Comparison of ENCODE assay signal across 9 cellular contexts in the genomic region with DNA sequence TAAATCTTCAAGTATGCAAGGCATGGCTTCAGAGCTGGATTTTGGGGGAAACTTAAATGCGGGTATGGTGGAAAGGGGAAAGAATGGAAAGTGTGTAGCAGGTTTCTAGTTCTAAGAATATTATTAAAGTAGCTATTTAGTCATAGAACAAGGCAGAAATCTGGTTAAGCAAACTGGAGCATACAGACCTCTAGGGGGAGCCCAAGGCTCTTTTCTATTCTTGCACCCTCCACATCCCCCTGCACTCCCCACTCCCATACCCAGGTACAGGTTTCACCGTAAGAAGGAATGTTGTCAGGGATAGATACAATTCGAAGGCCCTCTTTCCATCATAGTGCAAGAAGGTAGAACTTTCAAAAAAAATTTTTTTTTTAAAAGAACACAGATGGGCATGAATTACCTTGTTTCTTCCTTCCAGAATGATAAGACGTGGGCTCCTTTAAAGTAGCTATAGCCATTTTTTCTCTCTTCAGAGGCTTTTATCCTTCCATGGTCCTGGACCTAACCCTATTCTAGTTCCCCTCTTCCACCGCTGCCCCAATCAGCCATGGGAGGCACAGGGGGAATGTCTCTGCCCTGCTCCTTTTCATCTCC. TPM values are rescaled to one million over a fixed set of nuclear protein-coding genes. Genes with fewer than 3 reads are reported as not detected.
DNase-seq lines count a peak whose midpoint lies in the region; ATAC-seq and TF ChIP-seq lines count a peak whose summit lies in the region.
"Had no signal": no experiment of that assay in that cellular context is flagged by ENCODE, and none has a peak within 500 bp of the region (broad histone marks: within the 10 kb centered on the region; RNA-seq: fewer than 3 reads in every experiment).

No MANE protein-coding gene starts in this region.

- no peaks in the 10 kb centered on the region for H3K36me3 Mint-ChIP-seq in activated CD4-positive, alpha-beta T cell treated with anti-CD3 and anti-CD28 coated beads for 36 hours (ENCODE audit: low read depth)

- peak in 3 of 5 experiments; percentile 13 to 39 (median 19) for TF ChIP-seq CTCF in tibial nerve (IDR thresholded peaks at IDR 0.05)

- H3K9me3 Mint-ChIP-seq in activated CD4-positive, alpha-beta T cell treated with anti-CD3 and anti-CD28 coated beads for 36 hours (ENCODE audit: low read depth): no peaks in the 10 kb centered on the region
- H3K9me3 Mint-ChIP-seq: central memory CD8-positive, alpha-beta T cell had no signal

- H3K27me3 ChIP-seq in GM23248 (replicated peaks; ENCODE audit: insufficient read depth) (no peaks in the 10 kb centered on the region), SJCRH30 (no peaks in the 10 kb centered on the region), tibial nerve (no peaks in the 10 kb centered on the region), aorta (ENCODE audit: control insufficient read depth in 1 of 2, insufficient read depth in 2 of 2, low read length in 1 of 2) (no peaks in the 10 kb centered on the region)

- H3F3A ChIP-seq in GM23248 (ENCODE audit: insufficient read depth): no peaks in the 10 kb centered on the region

- 30 to 32% methylated on average over 5 of the region's 5 CpGs for WGBS in GM23248 (ENCODE audit: low coverage in 1 of 2, low lambda C conversion rate in 2 of 2, missing lambda C conversion rate in 2 of 2), 2 experiments
- WGBS in tibial nerve, 2 donors: 50 to 56% methylated on average over 5 of the region's 5 CpGs
- 70 to 77% methylated on average over 5 of the region's 5 CpGs for WGBS in aorta, 2 donors

- in situ Hi-C loops in GM23248 (cut with MboI): loop anchor here (10.0 kb wide), 1 partner anchor 255 kb away; no protein-coding TSS in a partner anchor

- H3K4me3 Mint-ChIP-seq in activated CD4-positive, alpha-beta T cell treated with anti-CD3 and anti-CD28 coated beads for 36 hours: no peak overlapping the region
- H3K4me3 Mint-ChIP-seq: central memory CD8-positive, alpha-beta T cell had no signal

- H3K4me1 ChIP-seq in GM23248 (ENCODE audit: insufficient read depth): peaks cover 3% of the 10 kb centered on the region
- no peaks in the 10 kb centered on the region for H3K4me1 ChIP-seq in SJCRH30
- no peaks in the 10 kb centered on the region for H3K4me1 ChIP-seq in tibial nerve
- no peaks in the 10 kb centered on the region for H3K4me1 ChIP-seq in aorta (ENCODE audit: control insufficient read depth in 1 of 2, insufficient read depth in 2 of 2, low read length in 2 of 2)

- no peak for ATAC-seq in activated CD4-positive, alpha-beta T cell treated with anti-CD3 and anti-CD28 coated beads for 36 hours
- no peak for ATAC-seq in aorta (ENCODE audit: low FRiP score)

- CTCF ChIA-PET in activated CD4-positive, alpha-beta T cell treated with anti-CD3 and anti-CD28 coated beads for 36 hours (lab: Charles Lee): interaction anchor here (0.7 to 2.1 kb wide), 8 partner anchors 10 to 520 kb away, joined by 3 to 7 read pairs (median 4); no protein-coding TSS in a partner anchor

- H3K9me2 ChIP-seq in GM23248 (ENCODE audit: insufficient read depth): no peaks in the 10 kb centered on the region

- H3K79me2 ChIP-seq in GM23248 (ENCODE audit: insufficient read depth): no peaks in the 10 kb centered on the region

- no peak for TF ChIP-seq EP300 in tibial nerve (IDR thresholded peaks at IDR 0.05)

- no peaks in the 10 kb centered on the region for H4K20me1 ChIP-seq in GM23248 (ENCODE audit: insufficient read depth)

- no peak overlapping the region for H3K27ac ChIP-seq in GM23248
- no peak overlapping the region for H3K27ac ChIP-seq in SJCRH30
- no peak overlapping the region for H3K27ac ChIP-seq in tibial nerve
- H3K27ac ChIP-seq in aorta (ENCODE audit: low read depth in 1 of 2, low read length in 2 of 2): no peak overlapping the region

- H3K27me3 Mint-ChIP-seq in activated CD4-positive, alpha-beta T cell treated with anti-CD3 and anti-CD28 coated beads for 36 hours: peaks cover 9% of the 10 kb centered on the region

- intact Hi-C loops in activated CD4-positive, alpha-beta T cell treated with anti-CD3 and anti-CD28 coated beads for 36 hours (cut with DNase I, micrococcal nuclease): loop anchor here (1.0 kb wide), 2 partner anchors 261 to 550 kb away; no protein-coding TSS in a partner anchor
- intact Hi-C loops in aorta (cut with DNase I): loop anchor here (2.0 to 10.0 kb wide), 3 partner anchors 261 to 535 kb away; no protein-coding TSS in a partner anchor

- peak; percentile 27 for DNase-seq in activated CD4-positive, alpha-beta T cell treated with anti-CD3 and anti-CD28 coated beads for 36 hours
- DNase-seq in activated CD4-positive, alpha-beta T cell treated with anti-CD3 and anti-CD28 coated beads, Interleukin-2, amount 50 U/mL, for 1 hour: no peak
- DNase-seq in GM23248: peak; percentile 66
- peak; percentile 41 for DNase-seq in LoVo (ENCODE audit: low spot score)
- peak; percentile 51 to 81 for DNase-seq in SJCRH30
- DNase-seq in glomerular visceral epithelial cell (ENCODE audit: extremely low spot score): peak; percentile 40
- DNase-seq in tibial nerve (ENCODE audit: low spot score in 2 of 2): no peak
- no peak for DNase-seq in aorta

- H3K4me2 ChIP-seq in GM23248 (ENCODE audit: unreplicated experiment): no peak overlapping the region

- H3K4me3 ChIP-seq in GM23248: no peak overlapping the region
- H3K4me3 ChIP-seq in SJCRH30: no peak overlapping the region
- H3K4me3 ChIP-seq in tibial nerve: no peak overlapping the region
- H3K4me3 ChIP-seq in aorta (ENCODE audit: low read length in 2 of 2): no peak overlapping the region

- no peak overlapping the region for H3K27ac Mint-ChIP-seq in activated CD4-positive, alpha-beta T cell treated with anti-CD3 and anti-CD28 coated beads for 36 hours

- no peak overlapping the region for H3K9ac ChIP-seq in GM23248

- H3K4me1 Mint-ChIP-seq in activated CD4-positive, alpha-beta T cell treated with anti-CD3 and anti-CD28 coated beads for 36 hours: no peaks in the 10 kb centered on the region
- H3K4me1 Mint-ChIP-seq: central memory CD8-positive, alpha-beta T cell had no signal

- POLR2A ChIA-PET in activated CD4-positive, alpha-beta T cell treated with anti-CD3 and anti-CD28 coated beads for 36 hours (lab: Charles Lee): no interaction called here

- H3K9me3 ChIP-seq in GM23248 (ENCODE audit: low read depth): no peaks in the 10 kb centered on the region
- 0 out of 2 replicates have a peak, but pooled peaks cover 3% of the 10 kb centered on the region for H3K9me3 ChIP-seq in SJCRH30 (replicated peaks)
- no peaks in the 10 kb centered on the region for H3K9me3 ChIP-seq in tibial nerve
- no peaks in the 10 kb centered on the region for H3K9me3 ChIP-seq in aorta (ENCODE audit: control insufficient read depth, low read length)

- TF ChIP-seq POLR2A in tibial nerve (IDR thresholded peaks at IDR 0.05): no peak

- H2AFZ ChIP-seq in GM23248: no peak overlapping the region

- H3K36me3 ChIP-seq in GM23248 (ENCODE audit: low read depth) (no peaks in the 10 kb centered on the region), SJCRH30 (no peaks in the 10 kb centered on the region), tibial nerve (no peaks in the 10 kb centered on the region), aorta (ENCODE audit: control insufficient read depth in 1 of 2, insufficient read depth in 2 of 2, low read length in 1 of 2) (no peaks in the 10 kb centered on the region)

RNA-seq across cellular contexts. Expression of gene SMIM30, which starts 41.5 kb away (rescaled TPM):
- 10 to 100 TPM; 36.0 to 38.5 TPM for total RNA-seq in activated CD4-positive, alpha-beta T cell treated with anti-CD3 and anti-CD28 coated beads for 36 hours
- 60.3 and 63.9 TPM in 2 replicates for total RNA-seq in GM23248 (2014; rRNA removed; shearing (Covaris generic))
- 99.7 and 106 TPM in 2 replicates for polyA plus RNA-seq in GM23248 (2016; fragmentation: Nextera tagmentation; extraction: Ambion mirVana)
- total RNA-seq in SJCRH30 (2014; rRNA removed; shearing (Covaris generic)): 178 and 204 TPM in 2 replicates
- 10 to 100 TPM; 17.8 to 42.4 (median 25.0) TPM for total RNA-seq in tibial nerve
- 10 to 100 TPM; 31.6 to 33.5 TPM for total RNA-seq in aorta
- 100 to 1,000 TPM in 1 of 2 donors, 10 to 100 TPM in 1; 52.3 to 102 TPM for polyA plus RNA-seq in aorta

Comparison
In these comparisons a context has a peak if more than half of its experiments do, and no peak if none do; other contexts are left out.
1. DNase-seq: peak in activated CD4-positive, alpha-beta T cell treated with anti-CD3 and anti-CD28 coated beads for 36 hours (single experiment), GM23248 (single experiment), LoVo (single experiment), SJCRH30 (2 of 2) and glomerular visceral epithelial cell (single experiment); none in activated CD4-positive, alpha-beta T cell treated with anti-CD3 and anti-CD28 coated beads, Interleukin-2, amount 50 U/mL, for 1 hour (single experiment), tibial nerve (0 of 2) and aorta (0 of 2).